16 cellular contexts compared by ENCODE assay signal in genomic region chr19:38427035-38427677, GRCh38. TPM values are rescaled to one million over a fixed set of nuclear protein-coding genes. Genes with fewer than 3 reads are reported as not detected.
A peak's percentile ranks its signal among the peaks of the same experiment; 100 is the strongest.
DNase-seq lines count a peak whose midpoint lies in the region; ATAC-seq, FAIRE-seq and TF ChIP-seq lines count a peak whose summit lies in the region.
"Not testable (repeated sequence)": the region's sequence is repeated elsewhere in the genome, so short reads cannot be mapped to it uniquely, and the experiment has no call there.
"Had no signal": no experiment of that assay in that cellular context is flagged by ENCODE, and none has a peak within 500 bp of the region (broad histone marks: within the 10 kb centered on the region; RNA-seq: fewer than 3 reads in every experiment).

No MANE protein-coding gene starts in this region.

- H3K9me3 ChIP-seq in CD4-positive, CD25-positive, alpha-beta regulatory T cell (ENCODE audit: control insufficient read depth in 2 of 2, low read length in 2 of 2); K562 (replicated peaks; ENCODE audit: control insufficient read depth, insufficient read depth, low read depth, low read length); osteoblast (ENCODE audit: low read depth, low read length): not testable (repeated sequence)

- POLR2A ChIA-PET in activated CD4-positive, alpha-beta T cell treated with anti-CD3 and anti-CD28 coated beads for 36 hours (lab: Charles Lee), result interaction anchor here (0.7 kb wide), 1 partner anchor 135 kb away, joined by 3 read pairs; no protein-coding TSS in a partner anchor
- POLR2A ChIA-PET in K562 (lab: Yijun Ruan, JAX), result interaction anchor here (0.7 kb wide), 1 partner anchor 68 kb away, joined by 3 read pairs; no protein-coding TSS in a partner anchor

- not testable (repeated sequence) for H3K27me3 Mint-ChIP-seq in CD4-positive, CD25-positive, alpha-beta regulatory T cell; activated CD4-positive, alpha-beta T cell treated with anti-CD3 and anti-CD28 coated beads for 36 hours; activated T-cell treated with anti-CD3 and anti-CD28 coated beads, Interleukin-2, amount 50 U/mL, for 72 hours (ENCODE audit: low read depth)

- peak overlapping the region; percentile 77 for H3K27ac ChIP-seq in CD4-positive, CD25-positive, alpha-beta regulatory T cell (ENCODE audit: insufficient read depth, low read length, poor library complexity, severe bottlenecking)
- H3K27ac ChIP-seq in K562 (ENCODE audit: extremely low read depth, low read depth, low read length); osteoblast (ENCODE audit: low read depth, low read length): not testable (repeated sequence)

- not testable (repeated sequence) for H3K79me2 ChIP-seq in K562 (ENCODE audit: control insufficient read depth, insufficient read depth, low read length); osteoblast (ENCODE audit: insufficient read depth, low read length)

- H2AFZ ChIP-seq in K562 (ENCODE audit: low read depth, low read length), result peak overlapping the region; percentile 84
- H2AFZ ChIP-seq in osteoblast (ENCODE audit: low read length), result not testable (repeated sequence)

- not testable (repeated sequence) for H3K36me3 Mint-ChIP-seq in CD4-positive, CD25-positive, alpha-beta regulatory T cell; activated CD4-positive, alpha-beta T cell treated with anti-CD3 and anti-CD28 coated beads for 36 hours (ENCODE audit: low read depth); activated T-cell treated with anti-CD3 and anti-CD28 coated beads, Interleukin-2, amount 50 U/mL, for 72 hours (ENCODE audit: insufficient read depth in 2 of 2)
- H3K36me3 Mint-ChIP-seq in stimulated activated effector memory CD8-positive, alpha-beta T cell treated with anti-CD3 and anti-CD28 coated beads, Interleukin-12 subunit alpha, Interleukin-12 subunit beta, amount 100 ng/mL, for 72 hours, result peaks cover 18% of the 10 kb centered on the region

- peak; percentile 48 to 96 (median 52) for DNase-seq in CD4-positive, CD25-positive, alpha-beta regulatory T cell
- peak; percentile 81 for DNase-seq in activated CD4-positive, alpha-beta T cell treated with anti-CD3 and anti-CD28 coated beads for 36 hours
- DNase-seq in activated T-cell treated with anti-CD3 and anti-CD28 coated beads, Interleukin-2, amount 50 U/mL, for 72 hours, result peak; percentile 70 to 79
- not testable (repeated sequence) for DNase-seq in K562 (ENCODE audit: extremely low read depth in 1 of 4, low spot score in 3 of 4)
- DNase-seq in osteoblast (ENCODE audit: insufficient read length, low spot score, missing footprints), result peak; percentile 21
- DNase-seq in stimulated activated effector memory CD8-positive, alpha-beta T cell treated with anti-CD3 and anti-CD28 coated beads, Interleukin-12 subunit alpha, Interleukin-12 subunit beta, amount 100 ng/mL, for 72 hours (ENCODE audit: low spot score in 2 of 2), result peak in 1 of 2 donors; percentile 65

- not testable (repeated sequence) for TF ChIP-seq EP300 in K562 (IDR thresholded peaks at IDR 0.05; ENCODE audit: low read length)

- not testable (repeated sequence) for H3K9me1 ChIP-seq in K562 (ENCODE audit: control insufficient read depth, insufficient read depth, low read length)

- H3K4me1 Mint-ChIP-seq in CD4-positive, CD25-positive, alpha-beta regulatory T cell, result peaks cover 13 to 39% (median 28%) of the 10 kb centered on the region in 4 donors
- peaks cover 33% of the 10 kb centered on the region for H3K4me1 Mint-ChIP-seq in activated CD4-positive, alpha-beta T cell treated with anti-CD3 and anti-CD28 coated beads for 36 hours
- H3K4me1 Mint-ChIP-seq in activated T-cell treated with anti-CD3 and anti-CD28 coated beads, Interleukin-2, amount 50 U/mL, for 72 hours (ENCODE audit: low read depth), result peaks cover 42% of the 10 kb centered on the region
- peaks cover 29% of the 10 kb centered on the region for H3K4me1 Mint-ChIP-seq in stimulated activated effector memory CD8-positive, alpha-beta T cell treated with anti-CD3 and anti-CD28 coated beads, Interleukin-12 subunit alpha, Interleukin-12 subunit beta, amount 100 ng/mL, for 72 hours

- TF ChIP-seq RAD21 in K562 (CRISPR knock-in tag; conservative IDR thresholded peaks at IDR 0.05 in 1 of 2, IDR thresholded peaks at IDR 0.05 in 1 of 2), result not testable (repeated sequence)

- ATAC-seq in CD4-positive, CD25-positive, alpha-beta regulatory T cell (ENCODE audit: low read depth in 2 of 2), result peak; percentile 77 to 80
- ATAC-seq in GM18858 (IDR thresholded peaks at IDR 0.05; ENCODE audit: unreplicated experiment) (peak; percentile 49), HG03439 (IDR thresholded peaks at IDR 0.05; ENCODE audit: unreplicated experiment) (peak; percentile 71), K562 (peak; percentile 16; the same call in 2 of the 3 replicates)
- ATAC-seq in activated CD4-positive, alpha-beta T cell treated with anti-CD3 and anti-CD28 coated beads for 36 hours, result peak; percentile 83
- ATAC-seq in activated T-cell treated with anti-CD3 and anti-CD28 coated beads, Interleukin-2, amount 50 U/mL, for 72 hours (replicated peaks in 1 of 2), result peak; percentile 87 to 89
- peak; percentile 93 for ATAC-seq in stimulated activated effector memory CD8-positive, alpha-beta T cell treated with anti-CD3 and anti-CD28 coated beads, Interleukin-12 subunit alpha, Interleukin-12 subunit beta, amount 100 ng/mL, for 72 hours

- not testable (repeated sequence) for H3K36me3 ChIP-seq in CD4-positive, CD25-positive, alpha-beta regulatory T cell (ENCODE audit: control insufficient read depth, insufficient read depth, low read length); K562 (ENCODE audit: control insufficient read depth, insufficient read depth, low read length); osteoblast (ENCODE audit: insufficient read depth, low read length)

- in situ Hi-C loops in K562 (cut with MboI), result not testable (repeated sequence)

- not testable (repeated sequence) for H4K20me1 ChIP-seq in K562 (replicated peaks; ENCODE audit: control insufficient read depth, insufficient read depth, low read length); osteoblast (ENCODE audit: insufficient read depth, low read length)

- H3K27ac Mint-ChIP-seq in CD4-positive, CD25-positive, alpha-beta regulatory T cell, result peak overlapping the region in 2 of 3 donors; percentile 63 to 93
- peak overlapping the region; percentile 92 for H3K27ac Mint-ChIP-seq in activated CD4-positive, alpha-beta T cell treated with anti-CD3 and anti-CD28 coated beads for 36 hours
- peak overlapping the region; percentile 96 for H3K27ac Mint-ChIP-seq in activated T-cell treated with anti-CD3 and anti-CD28 coated beads, Interleukin-2, amount 50 U/mL, for 72 hours
- peak overlapping the region; percentile 98 for H3K27ac Mint-ChIP-seq in stimulated activated effector memory CD8-positive, alpha-beta T cell treated with anti-CD3 and anti-CD28 coated beads, Interleukin-12 subunit alpha, Interleukin-12 subunit beta, amount 100 ng/mL, for 72 hours

- peaks cover 33% of the 10 kb centered on the region for H3K4me1 ChIP-seq in CD4-positive, CD25-positive, alpha-beta regulatory T cell (ENCODE audit: control insufficient read depth, insufficient read depth, low read length, poor library complexity, severe bottlenecking)
- H3K4me1 ChIP-seq in K562 (replicated peaks in 1 of 2; ENCODE audit: control insufficient read depth in 2 of 2, insufficient read depth in 2 of 2, low read length in 2 of 2), result peaks cover 15 to 17% of the 10 kb centered on the region in 2 experiments; a peak in 4 of 5 replicates
- not testable (repeated sequence) for H3K4me1 ChIP-seq in osteoblast (ENCODE audit: insufficient read depth, low read length)

- H3K4me3 ChIP-seq in CD4-positive, CD25-positive, alpha-beta regulatory T cell (ENCODE audit: low read depth, low read length), result peak overlapping the region; percentile 46
- not testable (repeated sequence) for H3K4me3 ChIP-seq in K562; osteoblast (ENCODE audit: insufficient read depth, low read length)

- CTCF ChIA-PET in activated CD4-positive, alpha-beta T cell treated with anti-CD3 and anti-CD28 coated beads for 36 hours (lab: Charles Lee), result interaction anchor here (0.8 to 4.6 kb wide), 2 partner anchors 14 to 24 kb away, joined by 3 to 23 read pairs; partner anchors contain the start of gene FAM98C
- CTCF ChIA-PET in K562 (lab: Yijun Ruan, JAX; ENCODE audit: low intra/inter-chr PET ratio), result not testable (repeated sequence)

- FAIRE-seq in K562 (lab: Jason Lieb, UNC), result not testable (repeated sequence)

- not testable (repeated sequence) for H3K4me2 ChIP-seq in K562 (ENCODE audit: insufficient read depth, low read length); osteoblast (ENCODE audit: insufficient read depth, low read length)

- WGBS in K562 (ENCODE audit: insufficient coverage, low coverage, missing lambda C conversion rate), result 35% methylated on average over 9 of the region's 17 CpGs

- TF ChIP-seq POLR2A in K562 (conservative IDR thresholded peaks at IDR 0.05), result not testable (repeated sequence)

- intact Hi-C loops in activated CD4-positive, alpha-beta T cell treated with anti-CD3 and anti-CD28 coated beads for 36 hours (cut with DNase I, micrococcal nuclease), result loop anchor here (1.0 to 5.0 kb wide), 6 partner anchors 24 to 975 kb away; partner anchors contain the start of gene FAM98C (in 1 of the 2)
- intact Hi-C loops in K562 (cut with micrococcal nuclease), result not testable (repeated sequence)

- H3K27me3 ChIP-seq in CD4-positive, CD25-positive, alpha-beta regulatory T cell (ENCODE audit: control insufficient read depth, insufficient read depth, low read length); K562 (ENCODE audit: control insufficient read depth in 2 of 2, insufficient read depth in 2 of 2, low read length in 2 of 2): not testable (repeated sequence)
- H3K27me3 ChIP-seq in osteoblast (ENCODE audit: insufficient read depth, low read length), result peaks cover 10% of the 10 kb centered on the region

- BruUV-seq in K562 (replicated peaks; lab: Mats Ljungman, UMichigan), result not testable (repeated sequence)

- not testable (repeated sequence) for TF ChIP-seq CTCF in K562 (IDR thresholded peaks at IDR 0.05 in 2 of 3, conservative IDR thresholded peaks at IDR 0.05 in 1 of 3; ENCODE audit: insufficient read depth in 2 of 3, low read depth in 1 of 3, low read length in 3 of 3); osteoblast (IDR thresholded peaks at IDR 0.05; ENCODE audit: extremely low read depth, low read depth, low read length)

- H3K9me3 Mint-ChIP-seq in CD4-positive, CD25-positive, alpha-beta regulatory T cell; activated CD4-positive, alpha-beta T cell treated with anti-CD3 and anti-CD28 coated beads for 36 hours (ENCODE audit: low read depth); activated T-cell treated with anti-CD3 and anti-CD28 coated beads, Interleukin-2, amount 50 U/mL, for 72 hours; stimulated activated effector memory CD8-positive, alpha-beta T cell treated with anti-CD3 and anti-CD28 coated beads, Interleukin-12 subunit alpha, Interleukin-12 subunit beta, amount 100 ng/mL, for 72 hours: not testable (repeated sequence)

- not testable (repeated sequence) for H3K9ac ChIP-seq in K562 (ENCODE audit: insufficient read depth in 1 of 2, low read depth in 2 of 2, low read length in 2 of 2)

- peak overlapping the region; percentile 76 to 95 (median 78) for H3K4me3 Mint-ChIP-seq in CD4-positive, CD25-positive, alpha-beta regulatory T cell
- H3K4me3 Mint-ChIP-seq in activated CD4-positive, alpha-beta T cell treated with anti-CD3 and anti-CD28 coated beads for 36 hours, result peak overlapping the region; percentile 60
- H3K4me3 Mint-ChIP-seq in activated T-cell treated with anti-CD3 and anti-CD28 coated beads, Interleukin-2, amount 50 U/mL, for 72 hours, result peak overlapping the region; percentile 77 to 94
- peak overlapping the region; percentile 77 for H3K4me3 Mint-ChIP-seq in stimulated activated effector memory CD8-positive, alpha-beta T cell treated with anti-CD3 and anti-CD28 coated beads, Interleukin-12 subunit alpha, Interleukin-12 subunit beta, amount 100 ng/mL, for 72 hours

RNA-seq across cellular contexts. Expression of gene RASGRP4, which starts 1.1 kb away (rescaled TPM):
- 10.9 TPM for total RNA-seq in CD4-positive, CD25-positive, alpha-beta regulatory T cell
- 1 to 10 TPM; 1.6 to 9.3 (median 5.0) TPM for polyA plus RNA-seq in CD4-positive, CD25-positive, alpha-beta regulatory T cell
- total RNA-seq in activated CD4-positive, alpha-beta T cell treated with anti-CD3 and anti-CD28 coated beads for 36 hours, result 1 to 10 TPM; 5.6 to 5.9 TPM
- total RNA-seq in activated T-cell treated with anti-CD3 and anti-CD28 coated beads, Interleukin-2, amount 50 U/mL, for 72 hours, result 10 to 100 TPM; 10.1 to 11.3 TPM
- total RNA-seq in K562 (2011; cell fraction: chromatin; rRNA removed; ENCODE audit: low replicate concordance), result 5.4 and 14.4 TPM in 2 replicates
- total RNA-seq in K562 (2011; cell fraction: nucleolus; rRNA removed), result 6.4 and 8.8 TPM in 2 replicates
- total RNA-seq in K562 (2011; cell fraction: nucleoplasm; rRNA removed), result 5.6 and 10.2 TPM in 2 replicates
- total RNA-seq in K562 (2014; rRNA removed), result 2.8 and 3.8 TPM in 2 replicates
- total RNA-seq in K562 (2014; rRNA removed; fragmentation: Illumina TruSeq; extraction: Trizol), result 1.1 TPM in 2 replicates
- 3.5 and 3.8 TPM in 2 replicates for total RNA-seq in K562 (2015; rRNA removed; fragmentation: Illumina TruSeq; extraction: Trizol)
- total RNA-seq in K562 (2021), result 3.9 TPM in 2 replicates
- polyA plus RNA-seq in K562 (2011; rRNA removed), result 4.5 and 11.4 TPM in 2 replicates
- polyA plus RNA-seq in K562 (2011; cell fraction: cytosol; rRNA removed), result 11.2 and 13.0 TPM in 2 replicates
- 23.4 and 27.1 TPM in 2 replicates for polyA plus RNA-seq in K562 (2011; cell fraction: nucleus; rRNA removed)
- 5.5 and 22.2 TPM in 2 replicates for polyA plus RNA-seq in K562 (2012)
- 4.4 and 4.8 TPM in 2 replicates for polyA plus RNA-seq in K562 (2014; fragmentation: Illumina TruSeq; extraction: Trizol)
- polyA plus RNA-seq in K562 (2014; fragmentation: Nextera tagmentation; extraction: Ambion mirVana), result under 1 TPM; 0.39 to 0.55 TPM
- polyA plus RNA-seq in K562 (2014; rRNA removed), result 3.4 and 4.6 TPM in 2 replicates
- 1.8 and 2.5 TPM in 2 replicates for polyA minus RNA-seq in K562 (2011; rRNA and poly(A)+ RNA removed)
- 4.3 and 6.2 TPM in 2 replicates for polyA minus RNA-seq in K562 (2011; cell fraction: cytosol; rRNA and poly(A)+ RNA removed)
- polyA minus RNA-seq in K562 (2011; cell fraction: nucleus; rRNA and poly(A)+ RNA removed), result 3.0 and 5.6 TPM in 2 replicates
- not detected in 2 replicates for total RNA-seq in osteoblast
- total RNA-seq: A673, bronchial epithelial cell, Daoy, fibroblast of lung had no signal
- polyA plus RNA-seq: BJ, fibroblast of lung, neural cell had no signal

RNA-seq across cellular contexts. Expression of gene RYR1, which starts 6.3 kb away (rescaled TPM):
- total RNA-seq in CD4-positive, CD25-positive, alpha-beta regulatory T cell, result 4.9 TPM
- polyA plus RNA-seq in CD4-positive, CD25-positive, alpha-beta regulatory T cell, result under 1 TPM; 0.07 to 0.65 (median 0.34) TPM
- total RNA-seq in activated CD4-positive, alpha-beta T cell treated with anti-CD3 and anti-CD28 coated beads for 36 hours, result 1 to 10 TPM; 2.0 to 3.1 TPM
- total RNA-seq in activated T-cell treated with anti-CD3 and anti-CD28 coated beads, Interleukin-2, amount 50 U/mL, for 72 hours, result 1 to 10 TPM; 3.3 to 5.3 TPM
- total RNA-seq in K562 (2011; cell fraction: chromatin; rRNA removed; ENCODE audit: low replicate concordance), result 52.1 and 114 TPM in 2 replicates
- total RNA-seq in K562 (2011; cell fraction: nucleolus; rRNA removed), result 41.3 and 44.4 TPM in 2 replicates
- 47.0 and 64.5 TPM in 2 replicates for total RNA-seq in K562 (2011; cell fraction: nucleoplasm; rRNA removed)
- total RNA-seq in K562 (2014; rRNA removed), result 4.6 and 5.1 TPM in 2 replicates
- 2.3 and 2.9 TPM in 2 replicates for total RNA-seq in K562 (2014; rRNA removed; fragmentation: Illumina TruSeq; extraction: Trizol)
- 2.7 and 3.1 TPM in 2 replicates for total RNA-seq in K562 (2015; rRNA removed; fragmentation: Illumina TruSeq; extraction: Trizol)
- 5.3 and 7.4 TPM in 2 replicates for total RNA-seq in K562 (2021)
- 3.0 and 3.7 TPM in 2 replicates for polyA plus RNA-seq in K562 (2011; rRNA removed)
- 3.6 and 4.2 TPM in 2 replicates for polyA plus RNA-seq in K562 (2011; cell fraction: cytosol; rRNA removed)
- 23.2 and 44.6 TPM in 2 replicates for polyA plus RNA-seq in K562 (2011; cell fraction: nucleus; rRNA removed)
- 6.7 and 7.4 TPM in 2 replicates for polyA plus RNA-seq in K562 (2012)
- 6.0 and 7.4 TPM in 2 replicates for polyA plus RNA-seq in K562 (2014; fragmentation: Illumina TruSeq; extraction: Trizol)
- under 1 TPM; 0.11 to 0.58 TPM for polyA plus RNA-seq in K562 (2014; fragmentation: Nextera tagmentation; extraction: Ambion mirVana)
- 5.6 and 6.6 TPM in 2 replicates for polyA plus RNA-seq in K562 (2014; rRNA removed)
- polyA minus RNA-seq in K562 (2011; rRNA and poly(A)+ RNA removed), result 2.7 and 10.5 TPM in 2 replicates
- 3.2 and 9.9 TPM in 2 replicates for polyA minus RNA-seq in K562 (2011; cell fraction: cytosol; rRNA and poly(A)+ RNA removed)
- 9.3 and 13.7 TPM in 2 replicates for polyA minus RNA-seq in K562 (2011; cell fraction: nucleus; rRNA and poly(A)+ RNA removed)
- under 0.01 TPM in 2 replicates for total RNA-seq in osteoblast

RNA-seq across cellular contexts. Expression of gene FAM98C, which starts 24.3 kb away (rescaled TPM):
- 41.3 TPM for total RNA-seq in CD4-positive, CD25-positive, alpha-beta regulatory T cell
- 10 to 100 TPM; 17.2 to 20.8 (median 19.8) TPM for polyA plus RNA-seq in CD4-positive, CD25-positive, alpha-beta regulatory T cell
- 10 to 100 TPM; 19.6 to 24.8 TPM for total RNA-seq in activated CD4-positive, alpha-beta T cell treated with anti-CD3 and anti-CD28 coated beads for 36 hours
- 10 to 100 TPM; 41.0 to 45.1 TPM for total RNA-seq in activated T-cell treated with anti-CD3 and anti-CD28 coated beads, Interleukin-2, amount 50 U/mL, for 72 hours
- 20.3 and 72.0 TPM in 2 replicates for total RNA-seq in K562 (2011; cell fraction: chromatin; rRNA removed; ENCODE audit: low replicate concordance)
- total RNA-seq in K562 (2011; cell fraction: nucleolus; rRNA removed), result 76.2 and 91.1 TPM in 2 replicates
- total RNA-seq in K562 (2011; cell fraction: nucleoplasm; rRNA removed), result 41.2 and 45.5 TPM in 2 replicates
- total RNA-seq in K562 (2014; rRNA removed), result 28.3 and 31.2 TPM in 2 replicates
- 6.8 and 7.2 TPM in 2 replicates for total RNA-seq in K562 (2014; rRNA removed; fragmentation: Illumina TruSeq; extraction: Trizol)
- total RNA-seq in K562 (2015; rRNA removed; fragmentation: Illumina TruSeq; extraction: Trizol), result 12.6 and 13.7 TPM in 2 replicates
- 26.0 and 26.7 TPM in 2 replicates for total RNA-seq in K562 (2021)
- polyA plus RNA-seq in K562 (2011; rRNA removed), result 16.0 and 22.7 TPM in 2 replicates
- polyA plus RNA-seq in K562 (2011; cell fraction: cytosol; rRNA removed), result 25.2 and 53.5 TPM in 2 replicates
- polyA plus RNA-seq in K562 (2011; cell fraction: nucleus; rRNA removed), result 72.4 and 115 TPM in 2 replicates
- 18.2 and 37.7 TPM in 2 replicates for polyA plus RNA-seq in K562 (2012)
- 9.6 and 13.1 TPM in 2 replicates for polyA plus RNA-seq in K562 (2014; fragmentation: Illumina TruSeq; extraction: Trizol)
- 1 to 10 TPM; 1.7 to 4.3 TPM for polyA plus RNA-seq in K562 (2014; fragmentation: Nextera tagmentation; extraction: Ambion mirVana)
- polyA plus RNA-seq in K562 (2014; rRNA removed), result 40.8 and 43.8 TPM in 2 replicates
- 3.4 and 5.0 TPM in 2 replicates for polyA minus RNA-seq in K562 (2011; rRNA and poly(A)+ RNA removed)
- 17.2 and 20.5 TPM in 2 replicates for polyA minus RNA-seq in K562 (2011; cell fraction: cytosol; rRNA and poly(A)+ RNA removed)
- polyA minus RNA-seq in K562 (2011; cell fraction: nucleus; rRNA and poly(A)+ RNA removed), result 17.5 and 23.6 TPM in 2 replicates
- total RNA-seq in osteoblast, result 12.1 and 14.1 TPM in 2 replicates

RNA-seq across cellular contexts. Expression of gene SPRED3, which starts 38.7 kb away (rescaled TPM):
- 1.3 TPM for total RNA-seq in CD4-positive, CD25-positive, alpha-beta regulatory T cell
- under 1 TPM in 3 of 4 donors, not detected in 1; 0.06 to 0.13 (median 0.07) TPM for polyA plus RNA-seq in CD4-positive, CD25-positive, alpha-beta regulatory T cell
- total RNA-seq in activated CD4-positive, alpha-beta T cell treated with anti-CD3 and anti-CD28 coated beads for 36 hours, result 1 to 10 TPM; 3.0 to 4.5 TPM
- 1 to 10 TPM; 1.7 to 4.2 TPM for total RNA-seq in activated T-cell treated with anti-CD3 and anti-CD28 coated beads, Interleukin-2, amount 50 U/mL, for 72 hours
- total RNA-seq in K562 (2011; cell fraction: chromatin; rRNA removed; ENCODE audit: low replicate concordance), result 7.2 and 10.1 TPM in 2 replicates
- total RNA-seq in K562 (2011; cell fraction: nucleolus; rRNA removed), result 3.6 and 6.3 TPM in 2 replicates
- total RNA-seq in K562 (2011; cell fraction: nucleoplasm; rRNA removed), result 4.3 and 11.0 TPM in 2 replicates
- total RNA-seq in K562 (2014; rRNA removed), result 0.05 and 0.41 TPM in 2 replicates
- total RNA-seq in K562 (2014; rRNA removed; fragmentation: Illumina TruSeq; extraction: Trizol), result 0.32 and 0.36 TPM in 2 replicates
- 0.15 and 0.25 TPM in 2 replicates for total RNA-seq in K562 (2015; rRNA removed; fragmentation: Illumina TruSeq; extraction: Trizol)
- total RNA-seq in K562 (2021), result 0.81 and 0.95 TPM in 2 replicates
- 0.47 and 0.62 TPM in 2 replicates for polyA plus RNA-seq in K562 (2011; rRNA removed)
- polyA plus RNA-seq in K562 (2011; cell fraction: cytosol; rRNA removed), result 0.57 and 0.58 TPM in 2 replicates
- 3.0 and 4.3 TPM in 2 replicates for polyA plus RNA-seq in K562 (2011; cell fraction: nucleus; rRNA removed)
- 0.70 and 3.0 TPM in 2 replicates for polyA plus RNA-seq in K562 (2012)
- polyA plus RNA-seq in K562 (2014; fragmentation: Illumina TruSeq; extraction: Trizol), result 0.30 and 0.89 TPM in 2 replicates
- under 1 TPM; 0.21 to 0.25 TPM for polyA plus RNA-seq in K562 (2014; fragmentation: Nextera tagmentation; extraction: Ambion mirVana)
- polyA plus RNA-seq in K562 (2014; rRNA removed), result 0.63 and 1.3 TPM in 2 replicates
- 0.03 and 0.39 TPM in 2 replicates for polyA minus RNA-seq in K562 (2011; rRNA and poly(A)+ RNA removed)
- not detected in 2 replicates for polyA minus RNA-seq in K562 (2011; cell fraction: cytosol; rRNA and poly(A)+ RNA removed)
- 0.89 and 1.3 TPM in 2 replicates for polyA minus RNA-seq in K562 (2011; cell fraction: nucleus; rRNA and poly(A)+ RNA removed)
- 1.8 and 2.2 TPM in 2 replicates for total RNA-seq in osteoblast

RNA-seq across cellular contexts. Expression of gene GGN, which starts 39.3 kb away (rescaled TPM):
- 0.91 TPM for total RNA-seq in CD4-positive, CD25-positive, alpha-beta regulatory T cell
- polyA plus RNA-seq in CD4-positive, CD25-positive, alpha-beta regulatory T cell, result not detected
- total RNA-seq in activated CD4-positive, alpha-beta T cell treated with anti-CD3 and anti-CD28 coated beads for 36 hours, result under 1 TPM; 0.30 to 0.51 TPM
- total RNA-seq in activated T-cell treated with anti-CD3 and anti-CD28 coated beads, Interleukin-2, amount 50 U/mL, for 72 hours, result 1 to 10 TPM in 1 of 2 donors, under 1 TPM in 1; 0.43 to 1.4 TPM
- 0.12 TPM in 1 of 2 replicates, not detected in the other for total RNA-seq in K562 (2011; cell fraction: chromatin; rRNA removed; ENCODE audit: low replicate concordance)
- 0.50 TPM in 1 of 2 replicates, not detected in the other for total RNA-seq in K562 (2011; cell fraction: nucleolus; rRNA removed)
- total RNA-seq in K562 (2011; cell fraction: nucleoplasm; rRNA removed), result 0.15 TPM in 1 of 2 replicates, not detected in the other
- total RNA-seq in K562 (2014; rRNA removed) (not detected in 2 replicates), K562 (2014; rRNA removed; fragmentation: Illumina TruSeq; extraction: Trizol) (not detected in 2 replicates), K562 (2015; rRNA removed; fragmentation: Illumina TruSeq; extraction: Trizol) (not detected in 2 replicates), K562 (2021) (0.25 and 0.33 TPM in 2 replicates), osteoblast (0.29 and 0.36 TPM in 2 replicates)
- polyA plus RNA-seq in K562 (2011; rRNA removed) (0.12 TPM in 1 of 2 replicates, not detected in the other), K562 (2014; fragmentation: Illumina TruSeq; extraction: Trizol) (not detected in 2 replicates), K562 (2014; fragmentation: Nextera tagmentation; extraction: Ambion mirVana) (not detected), K562 (2014; rRNA removed) (0.15 and 0.16 TPM in 2 replicates)
- polyA plus RNA-seq in K562 (2011; cell fraction: cytosol; rRNA removed), result 0.03 and 0.04 TPM in 2 replicates
- polyA plus RNA-seq in K562 (2011; cell fraction: nucleus; rRNA removed), result 0.46 and 0.63 TPM in 2 replicates
- polyA plus RNA-seq in K562 (2012), result 0.52 and 0.94 TPM in 2 replicates
- polyA minus RNA-seq in K562 (2011; rRNA and poly(A)+ RNA removed), result not detected in 2 replicates
- polyA minus RNA-seq in K562 (2011; cell fraction: cytosol; rRNA and poly(A)+ RNA removed), result not detected in 2 replicates
- 0.54 TPM in 1 of 2 replicates, not detected in the other for polyA minus RNA-seq in K562 (2011; cell fraction: nucleus; rRNA and poly(A)+ RNA removed)
- total RNA-seq: Daoy, liver, upper lobe of right lung had no signal
- polyA plus RNA-seq: liver had no signal

Comparison
In these comparisons a context has a peak if more than half of its experiments do, and no peak if none do; other contexts are left out.
1. ATAC-seq: peak in every context shown above with its lines; median percentile 93 in stimulated activated effector memory CD8-positive, alpha-beta T cell treated with anti-CD3 and anti-CD28 coated beads, Interleukin-12 subunit alpha, Interleukin-12 subunit beta, amount 100 ng/mL, for 72 hours; 88 in activated T-cell treated with anti-CD3 and anti-CD28 coated beads, Interleukin-2, amount 50 U/mL, for 72 hours; 83 in activated CD4-positive, alpha-beta T cell treated with anti-CD3 and anti-CD28 coated beads for 36 hours; 78 in CD4-positive, CD25-positive, alpha-beta regulatory T cell; 71 in HG03439; 49 in GM18858; 16 in K562.